In genomic region chr4:79292008-79292407, GRCh38 we compare ENCODE assay signal across 1 cellular context.
TF ChIP-seq lines count a peak whose summit lies in the region.

No MANE protein-coding gene starts in this region.

TF ChIP-seq in GM23338, 12 proteins besides CTCF, POLR2A, EP300 and RAD21 (continued from another document):
- TF ChIP-seq, protein P1, sequence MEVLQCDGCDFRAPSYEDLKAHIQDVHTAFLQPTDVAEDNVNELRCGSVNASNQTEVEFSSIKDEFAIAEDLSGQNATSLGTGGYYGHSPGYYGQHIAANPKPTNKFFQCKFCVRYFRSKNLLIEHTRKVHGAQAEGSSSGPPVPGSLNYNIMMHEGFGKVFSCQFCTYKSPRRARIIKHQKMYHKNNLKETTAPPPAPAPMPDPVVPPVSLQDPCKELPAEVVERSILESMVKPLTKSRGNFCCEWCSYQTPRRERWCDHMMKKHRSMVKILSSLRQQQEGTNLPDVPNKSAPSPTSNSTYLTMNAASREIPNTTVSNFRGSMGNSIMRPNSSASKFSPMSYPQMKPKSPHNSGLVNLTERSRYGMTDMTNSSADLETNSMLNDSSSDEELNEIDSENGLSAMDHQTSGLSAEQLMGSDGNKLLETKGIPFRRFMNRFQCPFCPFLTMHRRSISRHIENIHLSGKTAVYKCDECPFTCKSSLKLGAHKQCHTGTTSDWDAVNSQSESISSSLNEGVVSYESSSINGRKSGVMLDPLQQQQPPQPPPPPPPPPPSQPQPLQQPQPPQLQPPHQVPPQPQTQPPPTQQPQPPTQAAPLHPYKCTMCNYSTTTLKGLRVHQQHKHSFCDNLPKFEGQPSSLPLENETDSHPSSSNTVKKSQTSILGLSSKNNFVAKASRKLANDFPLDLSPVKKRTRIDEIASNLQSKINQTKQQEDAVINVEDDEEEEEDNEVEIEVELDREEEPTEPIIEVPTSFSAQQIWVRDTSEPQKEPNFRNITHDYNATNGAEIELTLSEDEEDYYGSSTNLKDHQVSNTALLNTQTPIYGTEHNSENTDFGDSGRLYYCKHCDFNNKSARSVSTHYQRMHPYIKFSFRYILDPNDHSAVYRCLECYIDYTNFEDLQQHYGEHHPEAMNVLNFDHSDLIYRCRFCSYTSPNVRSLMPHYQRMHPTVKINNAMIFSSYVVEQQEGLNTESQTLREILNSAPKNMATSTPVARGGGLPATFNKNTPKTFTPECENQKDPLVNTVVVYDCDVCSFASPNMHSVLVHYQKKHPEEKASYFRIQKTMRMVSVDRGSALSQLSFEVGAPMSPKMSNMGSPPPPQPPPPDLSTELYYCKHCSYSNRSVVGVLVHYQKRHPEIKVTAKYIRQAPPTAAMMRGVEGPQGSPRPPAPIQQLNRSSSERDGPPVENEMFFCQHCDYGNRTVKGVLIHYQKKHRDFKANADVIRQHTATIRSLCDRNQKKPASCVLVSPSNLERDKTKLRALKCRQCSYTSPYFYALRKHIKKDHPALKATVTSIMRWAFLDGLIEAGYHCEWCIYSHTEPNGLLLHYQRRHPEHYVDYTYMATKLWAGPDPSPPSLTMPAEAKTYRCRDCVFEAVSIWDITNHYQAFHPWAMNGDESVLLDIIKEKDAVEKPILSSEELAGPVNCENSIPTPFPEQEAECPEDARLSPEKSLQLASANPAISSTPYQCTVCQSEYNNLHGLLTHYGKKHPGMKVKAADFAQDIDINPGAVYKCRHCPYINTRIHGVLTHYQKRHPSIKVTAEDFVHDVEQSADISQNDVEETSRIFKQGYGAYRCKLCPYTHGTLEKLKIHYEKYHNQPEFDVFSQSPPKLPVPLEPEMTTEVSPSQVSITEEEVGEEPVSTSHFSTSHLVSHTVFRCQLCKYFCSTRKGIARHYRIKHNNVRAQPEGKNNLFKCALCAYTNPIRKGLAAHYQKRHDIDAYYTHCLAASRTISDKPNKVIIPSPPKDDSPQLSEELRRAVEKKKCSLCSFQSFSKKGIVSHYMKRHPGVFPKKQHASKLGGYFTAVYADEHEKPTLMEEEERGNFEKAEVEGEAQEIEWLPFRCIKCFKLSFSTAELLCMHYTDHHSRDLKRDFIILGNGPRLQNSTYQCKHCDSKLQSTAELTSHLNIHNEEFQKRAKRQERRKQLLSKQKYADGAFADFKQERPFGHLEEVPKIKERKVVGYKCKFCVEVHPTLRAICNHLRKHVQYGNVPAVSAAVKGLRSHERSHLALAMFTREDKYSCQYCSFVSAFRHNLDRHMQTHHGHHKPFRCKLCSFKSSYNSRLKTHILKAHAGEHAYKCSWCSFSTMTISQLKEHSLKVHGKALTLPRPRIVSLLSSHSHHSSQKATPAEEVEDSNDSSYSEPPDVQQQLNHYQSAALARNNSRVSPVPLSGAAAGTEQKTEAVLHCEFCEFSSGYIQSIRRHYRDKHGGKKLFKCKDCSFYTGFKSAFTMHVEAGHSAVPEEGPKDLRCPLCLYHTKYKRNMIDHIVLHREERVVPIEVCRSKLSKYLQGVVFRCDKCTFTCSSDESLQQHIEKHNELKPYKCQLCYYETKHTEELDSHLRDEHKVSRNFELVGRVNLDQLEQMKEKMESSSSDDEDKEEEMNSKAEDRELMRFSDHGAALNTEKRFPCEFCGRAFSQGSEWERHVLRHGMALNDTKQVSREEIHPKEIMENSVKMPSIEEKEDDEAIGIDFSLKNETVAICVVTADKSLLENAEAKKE (CRISPR knock-in tag; IDR thresholded peaks at IDR 0.05), result no peak
- TF ChIP-seq JUNB (IDR thresholded peaks at IDR 0.05; ENCODE audit: unreplicated experiment) (no peak), CREB1 (CRISPR knock-in tag; IDR thresholded peaks at IDR 0.05; ENCODE audit: low read depth) (no peak), EZH2phosphoT487 (IDR thresholded peaks at IDR 0.05; ENCODE audit: unreplicated experiment) (no peak), NANOG (IDR thresholded peaks at IDR 0.05; ENCODE audit: borderline replicate concordance) (no peak), ZNF114 (CRISPR knock-in tag; IDR thresholded peaks at IDR 0.05) (no peak), ETS1 (IDR thresholded peaks at IDR 0.05) (no peak)
